In the genomic region with DNA sequence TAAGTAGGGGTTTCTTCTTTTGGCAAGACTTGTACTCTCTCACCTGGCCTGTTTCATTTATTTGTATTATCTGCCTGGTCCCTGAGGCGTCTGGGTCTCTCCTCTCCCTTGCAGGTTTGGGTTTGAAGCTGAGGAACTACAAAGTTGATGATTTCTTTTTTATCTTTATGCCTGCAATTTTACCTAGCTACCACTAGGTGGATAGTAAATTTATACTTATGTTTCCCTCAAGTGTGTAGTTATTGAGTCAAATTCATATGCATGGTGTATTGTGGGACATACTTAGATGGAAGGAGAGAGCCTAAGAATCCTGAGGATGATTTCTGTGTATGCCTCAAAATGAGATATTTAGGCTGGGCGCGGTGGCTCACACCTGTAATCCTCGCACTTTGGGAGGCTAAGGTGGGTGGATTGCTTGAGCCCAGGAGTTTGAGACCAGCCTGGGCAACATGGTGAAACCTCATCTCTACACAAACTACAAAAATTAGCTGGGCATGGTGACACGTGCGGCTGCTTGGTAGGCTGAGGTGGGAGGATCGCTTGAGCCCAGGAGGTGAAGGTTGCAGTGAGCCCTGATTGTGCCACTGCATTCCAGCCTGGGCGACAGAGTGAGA, we compare ENCODE assay signal across 12 cellular contexts. TPM values are rescaled to one million over a fixed set of nuclear protein-coding genes. Genes with fewer than 3 reads are reported as not detected.
DNase-seq lines count a peak whose midpoint lies in the region; ATAC-seq, FAIRE-seq and TF ChIP-seq lines count a peak whose summit lies in the region.
"Had no signal": no experiment of that assay in that cellular context is flagged by ENCODE, and none has a peak within 500 bp of the region (broad histone marks: within the 10 kb centered on the region; RNA-seq: fewer than 3 reads in every experiment).

No MANE protein-coding gene starts in this region.

- BruUV-seq in mammary epithelial cell (replicated peaks; lab: Mats Ljungman, UMichigan), result no TSS peak

- H3K4me3 ChIP-seq in mammary epithelial cell (replicated peaks in 1 of 3; ENCODE audit: insufficient read depth in 1 of 3, low read depth in 2 of 3, low read length in 3 of 3), result no peak overlapping the region

- H3K27me3 Mint-ChIP-seq in CD14-positive monocyte (ENCODE audit: low read depth in 3 of 3), result peaks cover 3 to 10% (median 4%) of the 10 kb centered on the region in 3 donors
- no peaks in the 10 kb centered on the region for H3K27me3 Mint-ChIP-seq in neural crest cell (ENCODE audit: low read depth)

- H3K4me1 Mint-ChIP-seq in CD14-positive monocyte (peaks cover 3% of the 10 kb centered on the region), neural crest cell (peaks cover 7% of the 10 kb centered on the region)

- ATAC-seq in GM21529 (IDR thresholded peaks at IDR 0.05; ENCODE audit: unreplicated experiment), result no peak

- no peaks in the 10 kb centered on the region for H3K9me3 ChIP-seq in mammary epithelial cell (replicated peaks; ENCODE audit: insufficient read depth, low read length)

- no peak overlapping the region for H2AFZ ChIP-seq in mammary epithelial cell (ENCODE audit: low read depth, low read length)

- H3K4me3 Mint-ChIP-seq in CD14-positive monocyte (no peak overlapping the region), neural crest cell (no peak overlapping the region)

- no peak for FAIRE-seq in HTR-8/SVneo (lab: Jason Lieb, UNC)

- no peaks in the 10 kb centered on the region for H3K27me3 ChIP-seq in mammary epithelial cell (ENCODE audit: insufficient read depth, low read length)

- H3K36me3 Mint-ChIP-seq in CD14-positive monocyte (no peaks in the 10 kb centered on the region), neural crest cell (ENCODE audit: low read depth) (peaks cover 42% of the 10 kb centered on the region)

- no peaks in the 10 kb centered on the region for H3K36me3 ChIP-seq in mammary epithelial cell (ENCODE audit: insufficient read depth, low read length)

- CTCF ChIA-PET in mammary epithelial cell (lab: Charles Lee; ENCODE audit: low non-redundant PET), result no interaction called here

- no peaks in the 10 kb centered on the region for H4K20me1 ChIP-seq in mammary epithelial cell (ENCODE audit: insufficient read depth, low read length)

- no peak overlapping the region for H3K27ac Mint-ChIP-seq in CD14-positive monocyte
- no peak overlapping the region for H3K27ac Mint-ChIP-seq in neural crest cell (ENCODE audit: unreplicated experiment)

- dilution Hi-C loops in mammary epithelial cell (cut with HindIII; ENCODE audit: low sequenced_read_pairs), result no loop called here

- H3K9me3 Mint-ChIP-seq in CD14-positive monocyte (peaks cover 0 to 6% (median 0%) of the 10 kb centered on the region in 7 donors), neural crest cell (peaks cover 3% of the 10 kb centered on the region)

- no peaks in the 10 kb centered on the region for H3K79me2 ChIP-seq in mammary epithelial cell (ENCODE audit: insufficient read depth, low read length)

- DNase-seq in CD14-positive monocyte (ENCODE audit: low spot score) (no peak), Kasumi-1 (lab: John Stamatoyannopoulos, UW) (peak; percentile 2 to 9), mammary epithelial cell (no peak), neural crest cell (ENCODE audit: low read depth, low spot score) (no peak), NK-92 (lab: John Stamatoyannopoulos, UW; ENCODE audit: unreplicated experiment) (no peak), HTR-8/SVneo (ENCODE audit: insufficient read length, low spot score) (no peak), NCI-H2171 treated with DMSO at 0.1 percent for 48 hours (lab: John Stamatoyannopoulos, UW) (no peak)
- DNase-seq: NCI-H2081 had no signal

- H3K4me2 ChIP-seq in mammary epithelial cell (ENCODE audit: insufficient read depth, low read depth, low read length), result no peak overlapping the region

- no peak overlapping the region for H3K27ac ChIP-seq in mammary epithelial cell (ENCODE audit: insufficient read depth, low read depth, low read length)
- H3K27ac ChIP-seq: epithelial cell of prostate had no signal

- TF ChIP-seq CTCF in CD14-positive monocyte (IDR thresholded peaks at IDR 0.05), result peak; percentile 41
- peak; percentile 31 to 37 for TF ChIP-seq CTCF in mammary epithelial cell (conservative IDR thresholded peaks at IDR 0.05 in 1 of 2, IDR thresholded peaks at IDR 0.05 in 1 of 2; ENCODE audit: extremely low read depth in 1 of 2, insufficient read depth in 1 of 2, low read depth in 1 of 2, low read length in 2 of 2)
- TF ChIP-seq CTCF in neural crest cell (conservative IDR thresholded peaks at IDR 0.05), result peak; percentile 65

- intact Hi-C loops in CD14-positive monocyte (cut with micrococcal nuclease) (no loop called here), mammary epithelial cell (cut with micrococcal nuclease) (no loop called here)

- 80% methylated on average over 5 of the region's 8 CpGs for WGBS in mammary epithelial cell (ENCODE audit: low coverage, missing lambda C conversion rate)

- in situ Hi-C loops in mammary epithelial cell (cut with MboI; ENCODE audit: low sequenced_read_pairs in 2 of 2), result no loop called here

- H3K9ac ChIP-seq in mammary epithelial cell (ENCODE audit: insufficient read depth, low read length), result no peak overlapping the region

- peaks cover 35% of the 10 kb centered on the region for H3K4me1 ChIP-seq in mammary epithelial cell (ENCODE audit: insufficient read depth, low read length)

RNA-seq across cellular contexts. Expression of gene TMEM98, which starts 13.6 kb away (rescaled TPM):
- polyA plus RNA-seq in CD14-positive monocyte, result not detected
- total RNA-seq in mammary epithelial cell, result 100 to 1,000 TPM in 1 of 2 donors, 10 to 100 TPM in 1; 39.5 to 127 TPM
- 91.0 TPM for polyA plus RNA-seq in mammary epithelial cell
- 37.2 TPM for polyA minus RNA-seq in mammary epithelial cell
- total RNA-seq in neural crest cell, result 124 and 133 TPM in 2 replicates

RNA-seq across cellular contexts. Expression of gene SPACA3, which starts 50.1 kb away (rescaled TPM):
- polyA plus RNA-seq in CD14-positive monocyte, result not detected
- not detected for total RNA-seq in mammary epithelial cell
- 0.27 TPM for polyA plus RNA-seq in mammary epithelial cell
- polyA minus RNA-seq in mammary epithelial cell, result not detected
- total RNA-seq in neural crest cell, result not detected in 2 replicates
- total RNA-seq: kidney epithelial cell, RPMI7951 had no signal

Comparison
In these comparisons a context has a peak if more than half of its experiments do, and no peak if none do; other contexts are left out.
1. DNase-seq: peak in Kasumi-1 (2 of 2); none in CD14-positive monocyte (single experiment), mammary epithelial cell (single experiment), neural crest cell (single experiment), NK-92 (single experiment), HTR-8/SVneo (single experiment) and NCI-H2171 treated with DMSO at 0.1 percent for 48 hours (single experiment).
2. Peak in every context shown above with its lines, with median percentiles within 50 percentile points of each other: CTCF ChIP-seq.